Comparison of ENCODE assay signal across 10 cellular contexts in the genomic region with DNA sequence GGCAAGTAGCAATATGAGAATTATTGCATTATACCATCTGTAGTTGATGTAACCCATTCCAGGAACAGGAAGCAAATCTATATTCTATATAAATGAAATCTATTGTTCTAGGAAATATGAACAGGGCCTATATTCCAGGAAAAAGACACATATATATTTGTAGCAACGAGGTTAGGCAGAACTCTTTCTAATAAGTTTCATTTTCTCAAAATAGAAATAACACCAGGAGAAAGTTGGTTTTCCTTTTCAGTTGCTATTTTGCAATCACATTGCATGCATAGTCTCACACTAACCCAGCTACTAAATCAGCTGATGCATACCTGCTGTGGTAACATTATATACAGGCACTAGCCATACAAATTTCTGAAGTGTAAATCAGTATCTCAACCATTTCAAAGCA. TPM values are rescaled to one million over a fixed set of nuclear protein-coding genes. Genes with fewer than 3 reads are reported as not detected.
A peak's percentile ranks its signal among the peaks of the same experiment; 100 is the strongest.
DNase-seq lines count a peak whose midpoint lies in the region; ATAC-seq and TF ChIP-seq lines count a peak whose summit lies in the region.
"Had no signal": no experiment of that assay in that cellular context is flagged by ENCODE, and none has a peak within 500 bp of the region (broad histone marks: within the 10 kb centered on the region; RNA-seq: fewer than 3 reads in every experiment).

No MANE protein-coding gene starts in this region.

- peak; percentile 57 to 69 for ATAC-seq in activated T-cell treated with anti-CD3 and anti-CD28 coated beads, Interleukin-2, amount 50 U/mL, for 72 hours (replicated peaks in 1 of 2)
- ATAC-seq in left lung, result peak; percentile 77
- no peak for ATAC-seq in HG03432 (IDR thresholded peaks at IDR 0.05; ENCODE audit: unreplicated experiment)

- no peaks in the 10 kb centered on the region for H3K27me3 ChIP-seq in left lung
- no peaks in the 10 kb centered on the region for H3K27me3 ChIP-seq in vagina

- TF ChIP-seq POLR2A in vagina (IDR thresholded peaks at IDR 0.05), result no peak

- intact Hi-C loops in left lung (cut with DNase I), result no loop called here
- intact Hi-C loops in vagina (cut with DNase I), result no loop called here

- H3K27ac ChIP-seq in left lung (peak overlapping the region; percentile 82 to 90), vagina (peak overlapping the region; percentile 71)

- H3K4me3 ChIP-seq in left lung (no peak overlapping the region), vagina (no peak overlapping the region)

- H3K27ac Mint-ChIP-seq in activated T-cell treated with anti-CD3 and anti-CD28 coated beads, Interleukin-2, amount 50 U/mL, for 72 hours, result no peak overlapping the region
- H3K27ac Mint-ChIP-seq in activated T-cell treated with anti-CD3 and anti-CD28 coated beads, Interleukin-2, amount 50 U/mL, for 24 hours, result no peak overlapping the region

- H3K4me1 ChIP-seq in left lung (peaks cover 0 to 38% of the 10 kb centered on the region in 2 donors), vagina (peaks cover 26% of the 10 kb centered on the region)

- no peaks in the 10 kb centered on the region for H3K36me3 ChIP-seq in left lung
- H3K36me3 ChIP-seq in vagina, result no peaks in the 10 kb centered on the region

- no peaks in the 10 kb centered on the region for H3K27me3 Mint-ChIP-seq in activated T-cell treated with anti-CD3 and anti-CD28 coated beads, Interleukin-2, amount 50 U/mL, for 72 hours (ENCODE audit: low read depth)
- no peaks in the 10 kb centered on the region for H3K27me3 Mint-ChIP-seq in activated T-cell treated with anti-CD3 and anti-CD28 coated beads, Interleukin-2, amount 50 U/mL, for 24 hours

- H3K36me3 Mint-ChIP-seq in activated T-cell treated with anti-CD3 and anti-CD28 coated beads, Interleukin-2, amount 50 U/mL, for 72 hours (ENCODE audit: insufficient read depth in 2 of 2), result peaks cover 6 to 8% of the 10 kb centered on the region in 2 donors
- H3K36me3 Mint-ChIP-seq in activated T-cell treated with anti-CD3 and anti-CD28 coated beads, Interleukin-2, amount 50 U/mL, for 24 hours (ENCODE audit: low read depth), result peaks cover 2% of the 10 kb centered on the region

- DNase-seq in activated T-cell treated with anti-CD3 and anti-CD28 coated beads, Interleukin-2, amount 50 U/mL, for 72 hours, result no peak
- no peak for DNase-seq in activated T-cell treated with anti-CD3 and anti-CD28 coated beads, Interleukin-2, amount 50 U/mL, for 24 hours
- DNase-seq in amniotic epithelial cell (ENCODE audit: low read depth) (peak; percentile 95), left lung (no peak), vagina (ENCODE audit: extremely low spot score in 2 of 2) (no peak), DMS79 treated with DMSO at 0.1 percent for 48 hours (lab: John Stamatoyannopoulos, UW) (no peak), NCI-H1417 (lab: John Stamatoyannopoulos, UW) (no peak)
- DNase-seq: effector CD4-positive, alpha-beta T cell; NCI-H1694 had no signal

- H3K4me1 Mint-ChIP-seq in activated T-cell treated with anti-CD3 and anti-CD28 coated beads, Interleukin-2, amount 50 U/mL, for 72 hours (ENCODE audit: low read depth), result peaks cover 6% of the 10 kb centered on the region
- peaks cover 9% of the 10 kb centered on the region for H3K4me1 Mint-ChIP-seq in activated T-cell treated with anti-CD3 and anti-CD28 coated beads, Interleukin-2, amount 50 U/mL, for 24 hours (ENCODE audit: low read depth)

- TF ChIP-seq CTCF in left lung (IDR thresholded peaks at IDR 0.05), result no peak
- TF ChIP-seq CTCF in vagina (IDR thresholded peaks at IDR 0.05), result no peak

- H3K9me3 ChIP-seq in left lung, result no peaks in the 10 kb centered on the region
- no peaks in the 10 kb centered on the region for H3K9me3 ChIP-seq in vagina

- peak overlapping the region in 1 of 2 donors; percentile 43 for H3K4me3 Mint-ChIP-seq in activated T-cell treated with anti-CD3 and anti-CD28 coated beads, Interleukin-2, amount 50 U/mL, for 72 hours
- H3K4me3 Mint-ChIP-seq in activated T-cell treated with anti-CD3 and anti-CD28 coated beads, Interleukin-2, amount 50 U/mL, for 24 hours, result no peak overlapping the region

- peaks cover 1 to 3% of the 10 kb centered on the region in 2 donors for H3K9me3 Mint-ChIP-seq in activated T-cell treated with anti-CD3 and anti-CD28 coated beads, Interleukin-2, amount 50 U/mL, for 72 hours
- peaks cover 3% of the 10 kb centered on the region for H3K9me3 Mint-ChIP-seq in activated T-cell treated with anti-CD3 and anti-CD28 coated beads, Interleukin-2, amount 50 U/mL, for 24 hours

RNA-seq across cellular contexts. Expression of gene IFIT2, which starts 6.2 kb away (rescaled TPM):
- 10 to 100 TPM; 10.8 to 36.0 TPM for total RNA-seq in activated T-cell treated with anti-CD3 and anti-CD28 coated beads, Interleukin-2, amount 50 U/mL, for 72 hours
- total RNA-seq in left lung (10 to 100 TPM; 18.7 to 26.1 TPM), vagina (2.9 TPM)

RNA-seq across cellular contexts. Expression of gene IFIT3, which starts 32.2 kb away (rescaled TPM):
- total RNA-seq in activated T-cell treated with anti-CD3 and anti-CD28 coated beads, Interleukin-2, amount 50 U/mL, for 72 hours, result 10 to 100 TPM in 1 of 2 donors, 1 to 10 TPM in 1; 6.7 to 19.5 TPM
- total RNA-seq in left lung (10 to 100 TPM; 36.2 to 48.9 TPM), vagina (6.1 TPM)

RNA-seq across cellular contexts. Expression of gene LIPA, which starts 44.0 kb away (rescaled TPM):
- 10 to 100 TPM; 19.5 to 21.3 TPM for total RNA-seq in activated T-cell treated with anti-CD3 and anti-CD28 coated beads, Interleukin-2, amount 50 U/mL, for 72 hours
- total RNA-seq in left lung (100 to 1,000 TPM; 117 to 137 TPM), vagina (27.7 TPM)
